ENCODE assay signal across 12 cellular contexts in the genomic region with DNA sequence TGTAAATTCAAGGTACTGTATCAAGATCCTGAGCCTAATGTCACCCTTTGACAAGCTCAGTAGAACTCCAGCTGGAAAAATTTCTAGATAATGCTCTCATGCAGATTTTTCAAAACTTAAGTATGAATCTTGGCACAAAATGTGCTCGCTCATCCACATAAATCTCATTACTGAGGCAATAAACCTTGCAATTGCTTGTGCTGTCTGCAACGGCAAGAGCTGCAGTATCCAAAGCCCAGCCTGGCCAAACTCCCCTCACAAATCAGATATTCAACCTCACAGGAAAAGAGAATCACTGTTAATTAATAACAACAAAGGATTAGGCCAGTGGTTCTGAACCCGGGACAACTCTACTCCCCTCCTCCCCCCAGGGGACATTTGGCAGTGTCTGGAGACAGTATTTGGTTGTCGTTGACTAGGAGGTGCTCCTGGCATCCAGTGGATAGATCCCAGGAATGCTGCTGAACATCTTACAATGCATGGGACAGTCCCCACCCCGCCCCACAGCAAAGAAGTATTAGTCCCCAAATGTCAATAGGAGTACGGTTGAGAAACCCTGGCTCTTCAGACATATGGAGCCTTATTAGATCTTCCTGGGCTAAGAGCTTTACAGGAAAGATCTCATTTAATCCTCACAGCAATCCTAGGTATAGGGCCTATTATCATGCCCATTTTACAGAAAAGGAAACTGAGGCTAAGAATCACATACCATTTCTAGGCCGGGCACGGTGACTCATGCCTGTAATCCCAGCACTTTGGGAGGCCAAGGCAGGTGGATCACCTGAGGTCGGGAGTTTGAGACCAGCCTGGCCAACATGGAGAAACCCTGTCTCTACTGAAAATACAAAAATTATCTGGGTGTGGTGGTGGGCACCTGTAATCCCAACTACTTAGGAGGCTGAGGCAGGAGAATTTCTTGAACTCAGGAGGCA. TPM values are rescaled to one million over a fixed set of nuclear protein-coding genes. Genes with fewer than 3 reads are reported as not detected.
DNase-seq lines count a peak whose midpoint lies in the region; ATAC-seq and TF ChIP-seq lines count a peak whose summit lies in the region.
"Had no signal": no experiment of that assay in that cellular context is flagged by ENCODE, and none has a peak within 500 bp of the region (broad histone marks: within the 10 kb centered on the region; RNA-seq: fewer than 3 reads in every experiment).

No MANE protein-coding gene starts in this region.

- no peak overlapping the region for H3K9ac ChIP-seq in GM23248

- H3K4me2 ChIP-seq in GM23248 (ENCODE audit: unreplicated experiment): peak overlapping the region; percentile 70

- no peaks in the 10 kb centered on the region for H3K79me2 ChIP-seq in GM23248 (ENCODE audit: insufficient read depth)

- H4K20me1 ChIP-seq in GM23248 (ENCODE audit: insufficient read depth): no peaks in the 10 kb centered on the region

- H3K36me3 Mint-ChIP-seq in activated naive CD4-positive, alpha-beta T cell treated with anti-CD3 and anti-CD28 coated beads, Interleukin-2, amount 50 U/mL, for 72 hours: no peaks in the 10 kb centered on the region

- no peaks in the 10 kb centered on the region for H3K9me3 Mint-ChIP-seq in activated naive CD4-positive, alpha-beta T cell treated with anti-CD3 and anti-CD28 coated beads, Interleukin-2, amount 50 U/mL, for 72 hours

- H3K9me3 ChIP-seq in GM23248 (ENCODE audit: low read depth) (no peaks in the 10 kb centered on the region), suprapubic skin (no peaks in the 10 kb centered on the region)

- TF ChIP-seq CTCF in VCaP (conservative IDR thresholded peaks at IDR 0.05) (no peak), suprapubic skin (IDR thresholded peaks at IDR 0.05) (no peak)

- TF ChIP-seq EP300 in suprapubic skin (IDR thresholded peaks at IDR 0.05): no peak

- peak overlapping the region; percentile 22; the same call in 1 of the 2 replicates for H2AFZ ChIP-seq in GM23248

- H3K9me2 ChIP-seq in GM23248 (ENCODE audit: insufficient read depth): no peaks in the 10 kb centered on the region

- DNase-seq in GM23248: peak; percentile 68
- DNase-seq in islet precursor cell: peak; percentile 70
- no peak for DNase-seq in suprapubic skin (ENCODE audit: low spot score in 2 of 2)
- DNase-seq in activated naive CD4-positive, alpha-beta T cell treated with anti-CD3 and anti-CD28 coated beads, Interleukin-2, amount 50 U/mL, for 72 hours (ENCODE audit: low spot score in 2 of 2): no peak
- DNase-seq in NCI-H226: no peak
- DNase-seq: mammary epithelial cell; OCI-M1; stimulated activated CD4-positive, alpha-beta T cell treated with anti-CD3 and anti-CD28 coated beads, Interleukin-4, amount 100 ng/mL, for 24 hours; SW 1271 had no signal

- H3K27ac Mint-ChIP-seq in activated naive CD4-positive, alpha-beta T cell treated with anti-CD3 and anti-CD28 coated beads, Interleukin-2, amount 50 U/mL, for 72 hours: no peak overlapping the region

- WGBS in GM23248 (ENCODE audit: low coverage in 1 of 2, low lambda C conversion rate in 2 of 2, missing lambda C conversion rate in 2 of 2), 2 experiments: 40 to 43% methylated on average over 8 to 9 of the region's 9 CpGs
- WGBS in suprapubic skin: 30% methylated on average over 9 of the region's 9 CpGs

- H3K4me3 ChIP-seq in GM23248 (no peak overlapping the region), suprapubic skin (no peak overlapping the region)

- ATAC-seq in GM21515 (IDR thresholded peaks at IDR 0.05; ENCODE audit: unreplicated experiment): no peak
- no peak for ATAC-seq in activated naive CD4-positive, alpha-beta T cell treated with anti-CD3 and anti-CD28 coated beads, Interleukin-2, amount 50 U/mL, for 72 hours

- in situ Hi-C loops in GM23248 (cut with MboI): no loop called here

- no peaks in the 10 kb centered on the region for H3K27me3 ChIP-seq in GM23248 (replicated peaks; ENCODE audit: insufficient read depth)
- no peaks in the 10 kb centered on the region for H3K27me3 ChIP-seq in suprapubic skin

- H3K36me3 ChIP-seq in GM23248 (ENCODE audit: low read depth): no peaks in the 10 kb centered on the region
- H3K36me3 ChIP-seq in suprapubic skin: no peaks in the 10 kb centered on the region

- no peak for TF ChIP-seq POLR2A in suprapubic skin (IDR thresholded peaks at IDR 0.05)

- H3K4me1 ChIP-seq in GM23248 (ENCODE audit: insufficient read depth): peaks cover 19% of the 10 kb centered on the region
- peaks cover 18% of the 10 kb centered on the region for H3K4me1 ChIP-seq in suprapubic skin

- H3K27ac ChIP-seq in GM23248: 0 out of 2 replicates have a peak overlapping the region, but pooled peaks have one; percentile 12
- peak overlapping the region; percentile 27 for H3K27ac ChIP-seq in VCaP
- H3K27ac ChIP-seq in suprapubic skin: peak overlapping the region; percentile 21
- H3K27ac ChIP-seq: C4-2B had no signal

- peaks cover 21% of the 10 kb centered on the region for H3F3A ChIP-seq in GM23248 (ENCODE audit: insufficient read depth)

RNA-seq across cellular contexts. Expression of gene CORO1C, which starts 19.4 kb away (rescaled TPM):
- total RNA-seq in GM23248 (2014; rRNA removed; shearing (Covaris generic)): 170 and 172 TPM in 2 replicates
- polyA plus RNA-seq in GM23248 (2016; fragmentation: Nextera tagmentation; extraction: Ambion mirVana): 401 and 403 TPM in 2 replicates
- total RNA-seq in suprapubic skin: 100 to 1,000 TPM; 117 to 175 (median 142) TPM
- total RNA-seq in activated naive CD4-positive, alpha-beta T cell treated with anti-CD3 and anti-CD28 coated beads, Interleukin-2, amount 50 U/mL, for 72 hours: 10 to 100 TPM; 61.5 to 87.5 TPM

Comparison
In these comparisons a context has a peak if more than half of its experiments do, and no peak if none do; other contexts are left out.
1. DNase-seq: peak in GM23248 (single experiment) and islet precursor cell (single experiment); none in suprapubic skin (0 of 2), activated naive CD4-positive, alpha-beta T cell treated with anti-CD3 and anti-CD28 coated beads, Interleukin-2, amount 50 U/mL, for 72 hours (0 of 2) and NCI-H226 (single experiment).
2. Peak in every context shown above with its lines, with median percentiles within 50 percentile points of each other: H3K27ac ChIP-seq.